Comparison of ENCODE assay signal across 23 cellular contexts in the genomic region with DNA sequence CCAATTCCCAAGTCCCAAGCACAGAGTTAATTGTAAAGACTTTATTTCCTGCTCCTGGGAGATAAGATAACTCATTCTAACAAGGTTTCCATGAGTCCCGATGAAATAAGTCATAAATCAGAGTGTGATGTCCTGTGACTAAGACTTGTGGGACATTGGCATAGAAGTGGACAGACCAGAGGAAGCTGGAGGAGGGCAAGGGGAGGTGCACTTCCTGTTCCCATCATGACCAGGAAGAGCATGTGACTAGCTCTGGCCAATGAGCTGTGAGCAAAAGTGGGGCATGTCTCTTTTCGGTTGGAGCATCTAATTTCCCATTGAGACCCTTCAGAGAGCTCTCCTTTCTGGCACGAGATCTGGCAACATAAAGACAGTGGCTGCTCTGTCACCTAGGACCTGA.
DNase-seq lines count a peak whose midpoint lies in the region; ATAC-seq and TF ChIP-seq lines count a peak whose summit lies in the region.
"Had no signal": no experiment of that assay in that cellular context is flagged by ENCODE, and none has a peak within 500 bp of the region (broad histone marks: within the 10 kb centered on the region; RNA-seq: fewer than 3 reads in every experiment).

No MANE protein-coding gene starts in this region.

- peak; percentile 80 for DNase-seq in A172 (ENCODE audit: low spot score)
- DNase-seq in EL = peak; percentile 30
- DNase-seq in MV-4-11 (lab: John Stamatoyannopoulos, UW) = peak; percentile 2
- DNase-seq in fibroblast of mammary gland (ENCODE audit: low read depth) = peak; percentile 72
- DNase-seq in iPS-NIHi11 (ENCODE audit: low spot score) = no peak
- no peak for DNase-seq in NCI-H69 (lab: John Stamatoyannopoulos, UW)
- no peak for DNase-seq in NCI-H2029 treated with DMSO at 0.1 percent for 48 hours (lab: John Stamatoyannopoulos, UW)
- DNase-seq: ACHN; activated CD4-positive, alpha-beta T cell treated with anti-CD3 and anti-CD28 coated beads, Interleukin-2, amount 10 ng/mL, durations not matched to agents 24 days and 14 days; colonic mucosa; COR-L47; DMS79; effector memory CD4-positive, alpha-beta T cell; mammary epithelial cell; MM.1S; NCI-H1417 treated with DMSO at 0.1 percent for 48 hours; NCI-H446; Right ventricle myocardium superior; stimulated activated CD4-positive, alpha-beta T cell treated with anti-CD3 and anti-CD28 coated beads, Interleukin-4, amount 100 ng/mL, for 24 hours; substantia nigra had no signal

- H3K4me3 ChIP-seq in fibroblast of mammary gland (ENCODE audit: control insufficient read depth, low read depth, low read length) = no peak overlapping the region
- H3K4me3 ChIP-seq: BLaER1, colonic mucosa had no signal

- no peak for TF ChIP-seq CTCF in fibroblast of mammary gland (conservative IDR thresholded peaks at IDR 0.05; ENCODE audit: control insufficient read depth, insufficient read depth, low read depth, low read length)

- no peak for ATAC-seq in GM21717 (IDR thresholded peaks at IDR 0.05; ENCODE audit: unreplicated experiment)
- ATAC-seq: stimulated activated effector memory CD8-positive, alpha-beta T cell treated with anti-CD3 and anti-CD28 coated beads, Interleukin-12 subunit alpha, Interleukin-12 subunit beta, amount 100 ng/mL, for 72 hours had no signal

Comparison
In these comparisons a context has a peak if more than half of its experiments do, and no peak if none do; other contexts are left out.
1. DNase-seq: peak in A172 (single experiment), EL (single experiment), MV-4-11 (single experiment) and fibroblast of mammary gland (single experiment); none in iPS-NIHi11 (single experiment), NCI-H69 (single experiment) and NCI-H2029 treated with DMSO at 0.1 percent for 48 hours (single experiment).